ENCODE assay signal across 28 cellular contexts in the genomic region with DNA sequence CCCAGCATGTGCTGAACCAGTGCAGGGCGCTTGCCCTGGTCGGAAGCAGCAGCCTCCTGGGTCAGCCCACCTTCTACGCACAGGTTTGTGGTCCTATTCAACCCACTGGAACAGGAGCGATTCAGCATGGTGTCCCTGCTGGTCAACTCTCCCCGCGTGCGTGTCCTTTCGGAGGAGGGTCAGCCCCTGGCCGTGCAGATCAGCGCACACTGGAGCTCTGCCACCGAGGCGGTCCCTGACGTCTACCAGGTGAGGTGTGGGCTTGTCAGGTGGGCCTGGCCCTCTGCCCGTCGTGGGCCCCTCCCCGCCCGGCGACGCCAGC. TPM values are rescaled to one million over a fixed set of nuclear protein-coding genes. Genes with fewer than 3 reads are reported as not detected.
"Had no signal": no experiment of that assay in that cellular context is flagged by ENCODE, and none has a peak within 500 bp of the region (broad histone marks: within the 10 kb centered on the region; RNA-seq: fewer than 3 reads in every experiment).

No MANE protein-coding gene starts in this region.

- H3K9me3 ChIP-seq: esophagus squamous epithelium, stomach, thyroid gland, upper lobe of left lung had no signal

- H2AFZ ChIP-seq: parathyroid adenoma had no signal

- H3K27me3 ChIP-seq: cardiac muscle cell, esophagus squamous epithelium, stomach, thyroid gland, upper lobe of left lung had no signal

- H3K79me2 ChIP-seq: parathyroid adenoma had no signal

- H3K27ac ChIP-seq: cardiac muscle cell, coronary artery, esophagus squamous epithelium, parathyroid adenoma, skin epidermis, stomach, thyroid gland had no signal

- H3K4me1 ChIP-seq: esophagus squamous epithelium, parathyroid adenoma, stomach, thyroid gland had no signal

- H3K9ac ChIP-seq: parathyroid adenoma had no signal

- DNase-seq: dermis blood vessel endothelial cell; effector memory CD8-positive, alpha-beta T cell; erythroblast; esophagus squamous epithelium; foreskin melanocyte; glutamatergic neuron; hypothalamus; immature natural killer cell; islet precursor cell; mammary epithelial cell; mesendoderm; midbrain; nephron progenitor cell; stimulated activated CD4-positive, alpha-beta T cell treated with anti-CD3 and anti-CD28 coated beads, Interleukin-1b, Interleukin-23, amount 100 ng/mL, for 48 hours; stimulated activated CD4-positive, alpha-beta T cell treated with anti-CD3 and anti-CD28 coated beads, Interleukin-4, amount 100 ng/mL, for 1 hour; stimulated activated CD8-positive, alpha-beta memory T cell treated with anti-CD3 and anti-CD28 coated beads, Interleukin-4, amount 100 ng/mL, for 48 hours; stimulated activated naive CD4-positive, alpha-beta T cell; stomach; thyroid gland had no signal

- ATAC-seq: effector memory CD8-positive, alpha-beta T cell; left lobe of liver; naive thymus-derived CD8-positive, alpha-beta T cell had no signal

- H3K4me3 ChIP-seq: cardiac muscle cell, coronary artery, esophagus squamous epithelium, skin epidermis, stomach, thyroid gland, upper lobe of left lung had no signal

- FAIRE-seq: endometrium, urothelium cell line had no signal

RNA-seq across cellular contexts. Expression of a gene that starts 27.0 kb away (rescaled TPM):
- polyA plus RNA-seq: mammary epithelial cell had no signal
